In the genomic region with DNA sequence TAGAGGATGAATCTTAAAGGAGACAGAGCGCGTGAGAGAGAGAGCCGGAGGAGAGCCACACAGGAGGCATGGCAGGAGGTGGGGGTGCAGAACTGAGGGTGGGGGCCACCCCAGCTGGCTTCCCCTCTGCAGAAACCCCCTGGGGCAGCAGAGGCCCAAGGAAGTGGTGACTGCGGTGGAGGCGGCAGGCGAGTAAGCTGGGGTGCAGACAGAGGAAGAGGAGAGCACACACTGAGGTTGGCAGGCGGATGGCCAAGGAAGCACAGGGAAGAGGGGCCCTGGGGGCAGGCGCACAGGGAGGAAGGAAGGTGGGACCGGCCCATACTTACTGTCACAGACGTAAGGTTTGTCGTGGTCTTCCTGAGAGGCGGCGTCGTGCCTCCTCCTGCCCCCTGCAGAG, we compare ENCODE assay signal across 9 cellular contexts.
DNase-seq lines count a peak whose midpoint lies in the region; ATAC-seq and TF ChIP-seq lines count a peak whose summit lies in the region.
"Had no signal": no experiment of that assay in that cellular context is flagged by ENCODE, and none has a peak within 500 bp of the region (broad histone marks: within the 10 kb centered on the region; RNA-seq: fewer than 3 reads in every experiment).

No MANE protein-coding gene starts in this region.

- H3K27ac ChIP-seq in trophoblast cell (ENCODE audit: low read depth, low read length): no peak overlapping the region

- no CpG with 5 or more reads among the region's 14 CpGs for WGBS in trophoblast cell (ENCODE audit: extremely low coverage, insufficient coverage, insufficient read length)

- no peaks in the 10 kb centered on the region for H3K79me2 ChIP-seq in trophoblast cell (ENCODE audit: control insufficient read depth, insufficient read depth, low read length, poor library complexity)

- peak overlapping the region; percentile 10 for H3K4me3 Mint-ChIP-seq in activated T-cell treated with anti-CD3 and anti-CD28 coated beads, Interleukin-2, amount 50 U/mL, for 24 hours

- H3K4me2 ChIP-seq in trophoblast cell (ENCODE audit: low read length): no peak overlapping the region

- H3K23ac ChIP-seq in trophoblast cell (ENCODE audit: low read length): no peak overlapping the region

- no peak overlapping the region for H3K9ac ChIP-seq in trophoblast cell (ENCODE audit: low read length)

- peaks cover 42% of the 10 kb centered on the region for H3K4me1 Mint-ChIP-seq in activated T-cell treated with anti-CD3 and anti-CD28 coated beads, Interleukin-2, amount 50 U/mL, for 24 hours (ENCODE audit: low read depth)

- peak overlapping the region; percentile 17 for H2AFZ ChIP-seq in trophoblast cell (ENCODE audit: insufficient read depth, low read length, poor library complexity)

- H3K27me3 ChIP-seq in GM06990 (replicated peaks; ENCODE audit: control insufficient read depth, insufficient read depth, low read length) (no peaks in the 10 kb centered on the region), trophoblast cell (ENCODE audit: insufficient read depth, low read length) (no peaks in the 10 kb centered on the region)

- no peaks in the 10 kb centered on the region for H3K27me3 Mint-ChIP-seq in activated T-cell treated with anti-CD3 and anti-CD28 coated beads, Interleukin-2, amount 50 U/mL, for 24 hours

- peak; percentile 72 for DNase-seq in GM06990 (ENCODE audit: extremely low read depth, insufficient read length)
- DNase-seq in activated T-cell treated with anti-CD3 and anti-CD28 coated beads, Interleukin-2, amount 50 U/mL, for 24 hours: peak; percentile 57
- no peak for DNase-seq in trophoblast cell
- no peak for DNase-seq in SKM-1 (lab: John Stamatoyannopoulos, UW; ENCODE audit: unreplicated experiment)
- no peak for DNase-seq in NCI-H2171 (lab: John Stamatoyannopoulos, UW)
- no peak for DNase-seq in DMS153 treated with DMSO at 0.1 percent for 48 hours (lab: John Stamatoyannopoulos, UW; ENCODE audit: unreplicated experiment)
- DNase-seq: NCI-H146 had no signal

- no peaks in the 10 kb centered on the region for H3K9me3 Mint-ChIP-seq in activated T-cell treated with anti-CD3 and anti-CD28 coated beads, Interleukin-2, amount 50 U/mL, for 24 hours

- no peak overlapping the region for H4K8ac ChIP-seq in trophoblast cell (ENCODE audit: low read depth, low read length)

- H2BK12ac ChIP-seq in trophoblast cell (ENCODE audit: low read length): no peak overlapping the region

- H3K14ac ChIP-seq in trophoblast cell (ENCODE audit: low read length): no peak overlapping the region

- no peaks in the 10 kb centered on the region for H3K36me3 ChIP-seq in GM06990 (ENCODE audit: control insufficient read depth, insufficient read depth, low read length)
- H3K36me3 ChIP-seq in trophoblast cell (ENCODE audit: control insufficient read depth in 1 of 2, insufficient read depth in 2 of 2, low read length in 2 of 2): peaks cover 0 to 3% of the 10 kb centered on the region in 2 experiments

- no peak overlapping the region for H2BK120ac ChIP-seq in trophoblast cell (ENCODE audit: insufficient read depth, low read length, poor library complexity)

- H3K79me1 ChIP-seq in trophoblast cell (ENCODE audit: low read length): no peaks in the 10 kb centered on the region

- no peak overlapping the region for H2BK5ac ChIP-seq in trophoblast cell (ENCODE audit: low read depth, low read length, poor library complexity)

- H3K27ac Mint-ChIP-seq in activated T-cell treated with anti-CD3 and anti-CD28 coated beads, Interleukin-2, amount 50 U/mL, for 24 hours: peak overlapping the region; percentile 53

- ATAC-seq in HG02610 (IDR thresholded peaks at IDR 0.05; ENCODE audit: unreplicated experiment) (peak; percentile 68), GM19397 (IDR thresholded peaks at IDR 0.05; ENCODE audit: unreplicated experiment) (no peak)

- no peak overlapping the region for H3K18ac ChIP-seq in trophoblast cell (ENCODE audit: low read length)

- no peak overlapping the region for H4K91ac ChIP-seq in trophoblast cell (ENCODE audit: low read depth, low read length)

- H2AK5ac ChIP-seq in trophoblast cell (ENCODE audit: low read length): no peak overlapping the region

- H3K9me3 ChIP-seq in trophoblast cell (ENCODE audit: insufficient read depth, low read depth, low read length): no peaks in the 10 kb centered on the region

- H3K4ac ChIP-seq in trophoblast cell (ENCODE audit: low read depth, low read length): no peak overlapping the region

- H3K4me3 ChIP-seq in GM06990 (replicated peaks; ENCODE audit: low read depth, low read length) (no peak overlapping the region), trophoblast cell (ENCODE audit: low read depth, low read length) (no peak overlapping the region)

- no peak overlapping the region for H4K12ac ChIP-seq in trophoblast cell (ENCODE audit: low read depth, low read length)

- H3K36me3 Mint-ChIP-seq in activated T-cell treated with anti-CD3 and anti-CD28 coated beads, Interleukin-2, amount 50 U/mL, for 24 hours (ENCODE audit: low read depth): no peaks in the 10 kb centered on the region

- H3K4me1 ChIP-seq in trophoblast cell (ENCODE audit: control insufficient read depth in 1 of 2, insufficient read depth in 2 of 2, low read length in 2 of 2): peaks cover 0 to 7% of the 10 kb centered on the region in 2 experiments

- TF ChIP-seq CTCF in GM06990 (IDR thresholded peaks at IDR 0.05; ENCODE audit: insufficient read depth, low read length, poor library complexity, severe bottlenecking): no peak

Comparison
In these comparisons a context has a peak if more than half of its experiments do, and no peak if none do; other contexts are left out.
1. DNase-seq: peak in GM06990 (single experiment) and activated T-cell treated with anti-CD3 and anti-CD28 coated beads, Interleukin-2, amount 50 U/mL, for 24 hours (single experiment); none in trophoblast cell (0 of 2), SKM-1 (single experiment), NCI-H2171 (single experiment) and DMS153 treated with DMSO at 0.1 percent for 48 hours (single experiment).